ENCODE assay signal across 8 cellular contexts in the genomic region with DNA sequence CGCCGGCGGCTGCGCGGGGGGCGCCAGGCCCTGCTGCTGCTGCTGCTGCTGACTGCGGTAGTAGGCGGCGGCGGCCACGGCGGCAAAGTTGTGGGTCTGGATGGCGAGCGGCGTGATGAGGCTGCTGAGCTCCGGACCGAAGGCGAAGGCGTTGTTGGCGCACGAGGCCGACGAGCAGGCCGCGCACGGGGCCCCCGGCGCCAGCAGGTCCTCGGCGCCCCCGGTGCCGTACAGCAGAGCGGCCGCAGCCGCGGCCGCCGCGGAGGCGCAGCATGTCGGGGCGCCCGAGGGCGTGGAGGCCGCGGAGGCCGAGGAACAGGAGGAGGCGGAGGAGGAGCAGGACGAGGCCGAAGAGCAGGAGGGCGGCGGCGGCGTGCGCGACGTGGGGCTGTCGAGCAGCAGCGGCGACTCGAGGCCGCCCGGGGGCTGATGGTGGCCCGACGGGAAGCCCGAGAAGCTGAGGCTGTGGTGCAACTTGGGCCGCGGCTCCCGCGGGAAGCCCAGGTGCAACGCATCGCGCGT. TPM values are rescaled to one million over a fixed set of nuclear protein-coding genes. Genes with fewer than 3 reads are reported as not detected.
DNase-seq lines count a peak whose midpoint lies in the region; ATAC-seq and TF ChIP-seq lines count a peak whose summit lies in the region.

No MANE protein-coding gene starts in this region.

- H3K36me3 ChIP-seq in HUES48 (ENCODE audit: control insufficient read depth, insufficient read depth, low read length) (peaks cover 32% of the 10 kb centered on the region), neutrophil (peaks cover 44% of the 10 kb centered on the region)

- intact Hi-C loops in activated CD4-positive, alpha-beta T cell treated with anti-CD3 and anti-CD28 coated beads, Interleukin-2, amount 10 ng/mL, durations not matched to agents 24 days and 14 days (cut with micrococcal nuclease) = loop anchor here (5.0 kb wide), 2 partner anchors 333 to 373 kb away; a partner anchor contains a TSS

- H3K4me1 ChIP-seq in HUES48 (ENCODE audit: control insufficient read depth, insufficient read depth, low read length) (peaks cover 49% of the 10 kb centered on the region), neutrophil (ENCODE audit: control insufficient read depth in 1 of 2, insufficient read depth in 1 of 2, low read depth in 1 of 2, low read length in 1 of 2) (peaks cover 54 to 66% of the 10 kb centered on the region in 2 experiments)

- ATAC-seq in GM18870 (IDR thresholded peaks at IDR 0.05; ENCODE audit: unreplicated experiment) (no peak), HG03280 (IDR thresholded peaks at IDR 0.05; ENCODE audit: unreplicated experiment) (no peak), HG03159 (IDR thresholded peaks at IDR 0.05; ENCODE audit: unreplicated experiment) (no peak)

- H3K9me3 ChIP-seq in HUES48 (ENCODE audit: control insufficient read depth, insufficient read depth, low read length) = no peaks in the 10 kb centered on the region
- peaks cover 5% of the 10 kb centered on the region for H3K9me3 ChIP-seq in neutrophil

- H3K27ac ChIP-seq in HUES48 (ENCODE audit: low read depth, low read length) (peak overlapping the region; percentile 92), neutrophil (peak overlapping the region; percentile 97)

- no peak for TF ChIP-seq CTCF in epithelial cell of proximal tubule (conservative IDR thresholded peaks at IDR 0.05; ENCODE audit: low read depth, low read length)
- no peak for TF ChIP-seq CTCF in neutrophil (IDR thresholded peaks at IDR 0.05)

- peak overlapping the region; percentile 100 for H3K27ac Mint-ChIP-seq in activated CD4-positive, alpha-beta T cell treated with anti-CD3 and anti-CD28 coated beads, Interleukin-2, amount 10 ng/mL, durations not matched to agents 24 days and 14 days

- peaks cover 46% of the 10 kb centered on the region for H3K36me3 Mint-ChIP-seq in activated CD4-positive, alpha-beta T cell treated with anti-CD3 and anti-CD28 coated beads, Interleukin-2, amount 10 ng/mL, durations not matched to agents 24 days and 14 days (ENCODE audit: low read depth)

- peak overlapping the region; percentile 99 for H3K4me3 Mint-ChIP-seq in activated CD4-positive, alpha-beta T cell treated with anti-CD3 and anti-CD28 coated beads, Interleukin-2, amount 10 ng/mL, durations not matched to agents 24 days and 14 days

- H3K4me3 ChIP-seq in HUES48 (ENCODE audit: low read depth, low read length) (peak overlapping the region; percentile 89), epithelial cell of proximal tubule (ENCODE audit: low read depth, low read length) (peak overlapping the region; percentile 66), neutrophil (ENCODE audit: low read depth in 1 of 2, low read length in 1 of 2) (peak overlapping the region; percentile 99 to 100)

- H3K27me3 ChIP-seq in HUES48 (ENCODE audit: control insufficient read depth, insufficient read depth, low read length) (no peaks in the 10 kb centered on the region), neutrophil (no peaks in the 10 kb centered on the region)

- DNase-seq in activated CD4-positive, alpha-beta T cell treated with anti-CD3 and anti-CD28 coated beads, Interleukin-2, amount 10 ng/mL, durations not matched to agents 24 days and 14 days = peak; percentile 86
- DNase-seq in epithelial cell of proximal tubule (ENCODE audit: low read depth) (no peak), COR-L47 (lab: John Stamatoyannopoulos, UW) (no peak)

- peaks cover 53% of the 10 kb centered on the region for H3K4me1 Mint-ChIP-seq in activated CD4-positive, alpha-beta T cell treated with anti-CD3 and anti-CD28 coated beads, Interleukin-2, amount 10 ng/mL, durations not matched to agents 24 days and 14 days

- H3K9me3 Mint-ChIP-seq in activated CD4-positive, alpha-beta T cell treated with anti-CD3 and anti-CD28 coated beads, Interleukin-2, amount 10 ng/mL, durations not matched to agents 24 days and 14 days = no peaks in the 10 kb centered on the region

- H3K27me3 Mint-ChIP-seq in activated CD4-positive, alpha-beta T cell treated with anti-CD3 and anti-CD28 coated beads, Interleukin-2, amount 10 ng/mL, durations not matched to agents 24 days and 14 days = peaks cover 2% of the 10 kb centered on the region

- H3K9ac ChIP-seq in HUES48 (ENCODE audit: low read depth, low read length) = peak overlapping the region; percentile 82

RNA-seq across cellular contexts. Expression of a gene that starts 1.8 kb away (rescaled TPM):
- 92.8 and 93.1 TPM in 2 replicates for total RNA-seq in activated CD4-positive, alpha-beta T cell treated with anti-CD3 and anti-CD28 coated beads, Interleukin-2, amount 10 ng/mL, durations not matched to agents 24 days and 14 days
- 8.2 and 10.5 TPM in 2 replicates for total RNA-seq in epithelial cell of proximal tubule
